In the genomic region with DNA sequence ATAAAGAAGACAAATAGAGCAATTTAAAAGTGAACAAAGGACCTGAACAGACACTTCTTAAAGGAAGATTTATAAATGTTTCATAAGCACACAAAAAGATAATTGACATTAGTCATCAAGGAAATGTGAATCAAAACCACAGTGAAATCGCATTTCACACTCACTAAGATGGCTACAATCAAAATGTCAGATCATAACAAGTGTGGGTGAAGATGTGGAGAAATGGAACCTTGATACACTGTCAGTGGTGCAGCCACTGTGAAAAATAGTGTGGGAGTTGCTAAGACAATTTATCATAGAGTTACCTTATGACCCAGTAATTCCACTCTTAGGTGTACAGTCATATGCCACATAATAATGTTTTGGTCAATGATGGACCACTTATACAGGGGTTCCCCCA, we compare ENCODE assay signal across 1 cellular context.
A peak's percentile ranks its signal among the peaks of the same experiment; 100 is the strongest.
TF ChIP-seq lines count a peak whose summit lies in the region.

No MANE protein-coding gene starts in this region.

TF ChIP-seq in SK-N-SH treated with all-trans-retinoic acid at 6 μM for 48 hours, 23 proteins besides CTCF, POLR2A, EP300 and RAD21 (continued from another document):
- TF ChIP-seq PPARA (CRISPR knock-in tag; IDR thresholded peaks at IDR 0.05; ENCODE audit: borderline replicate concordance) (no peak), ZFP3 (CRISPR knock-in tag; IDR thresholded peaks at IDR 0.05) (no peak), ARNTL (CRISPR knock-in tag; IDR thresholded peaks at IDR 0.05; ENCODE audit: borderline replicate concordance, low read depth) (no peak), GLIS3 (CRISPR knock-in tag; IDR thresholded peaks at IDR 0.05) (no peak)
- TF ChIP-seq, protein P1, sequence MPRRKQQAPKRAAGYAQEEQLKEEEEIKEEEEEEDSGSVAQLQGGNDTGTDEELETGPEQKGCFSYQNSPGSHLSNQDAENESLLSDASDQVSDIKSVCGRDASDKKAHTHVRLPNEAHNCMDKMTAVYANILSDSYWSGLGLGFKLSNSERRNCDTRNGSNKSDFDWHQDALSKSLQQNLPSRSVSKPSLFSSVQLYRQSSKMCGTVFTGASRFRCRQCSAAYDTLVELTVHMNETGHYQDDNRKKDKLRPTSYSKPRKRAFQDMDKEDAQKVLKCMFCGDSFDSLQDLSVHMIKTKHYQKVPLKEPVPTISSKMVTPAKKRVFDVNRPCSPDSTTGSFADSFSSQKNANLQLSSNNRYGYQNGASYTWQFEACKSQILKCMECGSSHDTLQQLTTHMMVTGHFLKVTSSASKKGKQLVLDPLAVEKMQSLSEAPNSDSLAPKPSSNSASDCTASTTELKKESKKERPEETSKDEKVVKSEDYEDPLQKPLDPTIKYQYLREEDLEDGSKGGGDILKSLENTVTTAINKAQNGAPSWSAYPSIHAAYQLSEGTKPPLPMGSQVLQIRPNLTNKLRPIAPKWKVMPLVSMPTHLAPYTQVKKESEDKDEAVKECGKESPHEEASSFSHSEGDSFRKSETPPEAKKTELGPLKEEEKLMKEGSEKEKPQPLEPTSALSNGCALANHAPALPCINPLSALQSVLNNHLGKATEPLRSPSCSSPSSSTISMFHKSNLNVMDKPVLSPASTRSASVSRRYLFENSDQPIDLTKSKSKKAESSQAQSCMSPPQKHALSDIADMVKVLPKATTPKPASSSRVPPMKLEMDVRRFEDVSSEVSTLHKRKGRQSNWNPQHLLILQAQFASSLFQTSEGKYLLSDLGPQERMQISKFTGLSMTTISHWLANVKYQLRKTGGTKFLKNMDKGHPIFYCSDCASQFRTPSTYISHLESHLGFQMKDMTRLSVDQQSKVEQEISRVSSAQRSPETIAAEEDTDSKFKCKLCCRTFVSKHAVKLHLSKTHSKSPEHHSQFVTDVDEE (CRISPR knock-in tag; IDR thresholded peaks at IDR 0.05): no peak
- TF ChIP-seq, protein P2, sequence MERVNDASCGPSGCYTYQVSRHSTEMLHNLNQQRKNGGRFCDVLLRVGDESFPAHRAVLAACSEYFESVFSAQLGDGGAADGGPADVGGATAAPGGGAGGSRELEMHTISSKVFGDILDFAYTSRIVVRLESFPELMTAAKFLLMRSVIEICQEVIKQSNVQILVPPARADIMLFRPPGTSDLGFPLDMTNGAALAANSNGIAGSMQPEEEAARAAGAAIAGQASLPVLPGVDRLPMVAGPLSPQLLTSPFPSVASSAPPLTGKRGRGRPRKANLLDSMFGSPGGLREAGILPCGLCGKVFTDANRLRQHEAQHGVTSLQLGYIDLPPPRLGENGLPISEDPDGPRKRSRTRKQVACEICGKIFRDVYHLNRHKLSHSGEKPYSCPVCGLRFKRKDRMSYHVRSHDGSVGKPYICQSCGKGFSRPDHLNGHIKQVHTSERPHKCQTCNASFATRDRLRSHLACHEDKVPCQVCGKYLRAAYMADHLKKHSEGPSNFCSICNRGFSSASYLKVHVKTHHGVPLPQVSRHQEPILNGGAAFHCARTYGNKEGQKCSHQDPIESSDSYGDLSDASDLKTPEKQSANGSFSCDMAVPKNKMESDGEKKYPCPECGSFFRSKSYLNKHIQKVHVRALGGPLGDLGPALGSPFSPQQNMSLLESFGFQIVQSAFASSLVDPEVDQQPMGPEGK (CRISPR knock-in tag; IDR thresholded peaks at IDR 0.05; ENCODE audit: borderline replicate concordance): peak; percentile 27; the same call in 1 of the 2 replicates
- TF ChIP-seq, protein P3, sequence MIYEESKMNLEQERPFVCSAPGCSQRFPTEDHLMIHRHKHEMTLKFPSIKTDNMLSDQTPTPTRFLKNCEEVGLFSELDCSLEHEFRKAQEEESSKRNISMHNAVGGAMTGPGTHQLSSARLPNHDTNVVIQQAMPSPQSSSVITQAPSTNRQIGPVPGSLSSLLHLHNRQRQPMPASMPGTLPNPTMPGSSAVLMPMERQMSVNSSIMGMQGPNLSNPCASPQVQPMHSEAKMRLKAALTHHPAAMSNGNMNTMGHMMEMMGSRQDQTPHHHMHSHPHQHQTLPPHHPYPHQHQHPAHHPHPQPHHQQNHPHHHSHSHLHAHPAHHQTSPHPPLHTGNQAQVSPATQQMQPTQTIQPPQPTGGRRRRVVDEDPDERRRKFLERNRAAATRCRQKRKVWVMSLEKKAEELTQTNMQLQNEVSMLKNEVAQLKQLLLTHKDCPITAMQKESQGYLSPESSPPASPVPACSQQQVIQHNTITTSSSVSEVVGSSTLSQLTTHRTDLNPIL (CRISPR knock-in tag; IDR thresholded peaks at IDR 0.05; ENCODE audit: low read depth): no peak
TF ChIP-seq in SK-N-SH treated with all-trans-retinoic acid at 6 μM for 48 hours: peak in this region for 1.
